9 cellular contexts compared by ENCODE assay signal in genomic region chr3:49476563-49476962, GRCh38. TPM values are rescaled to one million over a fixed set of nuclear protein-coding genes. Genes with fewer than 3 reads are reported as not detected.
DNase-seq lines count a peak whose midpoint lies in the region; ATAC-seq and TF ChIP-seq lines count a peak whose summit lies in the region.
"Had no signal": no experiment of that assay in that cellular context is flagged by ENCODE, and none has a peak within 500 bp of the region (broad histone marks: within the 10 kb centered on the region; RNA-seq: fewer than 3 reads in every experiment).

No MANE protein-coding gene starts in this region.

- H3K36me3 Mint-ChIP-seq in chondrocyte (ENCODE audit: low read depth), result peaks cover 8% of the 10 kb centered on the region

- DNase-seq in AML-193 (lab: John Stamatoyannopoulos, UW) (peak; percentile 88 to 90), RPMI7951 (ENCODE audit: low read depth) (peak; percentile 73), fibroblast of lung (ENCODE audit: low read depth in 2 of 2) (peak; percentile 18 to 28), NCI-H2227 (lab: John Stamatoyannopoulos, UW; ENCODE audit: unreplicated experiment) (no peak), chondrocyte (ENCODE audit: low spot score) (no peak), right cardiac atrium (no peak)
- DNase-seq: NCI-H1417 had no signal

- H3K79me2 ChIP-seq in fibroblast of lung (ENCODE audit: control insufficient read depth, insufficient read depth, low read length), result peaks cover 20% of the 10 kb centered on the region

- no peak overlapping the region for H2AFZ ChIP-seq in fibroblast of lung (ENCODE audit: low read length)

- no peak overlapping the region for H3K4me3 Mint-ChIP-seq in chondrocyte (ENCODE audit: unreplicated experiment)

- no peaks in the 10 kb centered on the region for H3K36me3 ChIP-seq in fibroblast of lung (ENCODE audit: control insufficient read depth, insufficient read depth, low read length)

- H3K27ac ChIP-seq in fibroblast of lung (ENCODE audit: insufficient read depth, low read length), result no peak overlapping the region
- no peak overlapping the region for H3K27ac ChIP-seq in right cardiac atrium (ENCODE audit: low read length)

- intact Hi-C loops in right cardiac atrium (cut with DNase I), result no loop called here

- H3K27me3 Mint-ChIP-seq in chondrocyte (ENCODE audit: low read depth), result no peaks in the 10 kb centered on the region

- no peak overlapping the region for H3K4me2 ChIP-seq in fibroblast of lung (ENCODE audit: extremely low read depth, insufficient read depth, low read length)

- TF ChIP-seq CTCF in fibroblast of lung (conservative IDR thresholded peaks at IDR 0.05 in 1 of 2, IDR thresholded peaks at IDR 0.05 in 1 of 2; ENCODE audit: low read depth in 1 of 2, low read length in 2 of 2) (no peak), chondrocyte (IDR thresholded peaks at IDR 0.05) (no peak)

- H3K27ac Mint-ChIP-seq in chondrocyte (ENCODE audit: unreplicated experiment), result no peak overlapping the region

- H3K9me3 ChIP-seq in fibroblast of lung (ENCODE audit: control insufficient read depth, insufficient read depth, low read depth, low read length), result no peaks in the 10 kb centered on the region
- H3K9me3 ChIP-seq in right cardiac atrium (ENCODE audit: control insufficient read depth, low read length), result no peaks in the 10 kb centered on the region

- H3K4me3 ChIP-seq in fibroblast of lung (replicated peaks in 1 of 4; ENCODE audit: control extremely low read depth in 1 of 4, insufficient read depth in 1 of 4, low read depth in 3 of 4, low read length in 4 of 4) (no peak overlapping the region), right cardiac atrium (ENCODE audit: low read length) (no peak overlapping the region)

- 71% methylated on average over 1 of the region's 1 CpG for WGBS in right cardiac atrium

- H3K9ac ChIP-seq in fibroblast of lung (ENCODE audit: insufficient read depth, low read length), result no peak overlapping the region

- H3K9me3 Mint-ChIP-seq in chondrocyte (ENCODE audit: low read depth), result no peaks in the 10 kb centered on the region

- peaks cover 18% of the 10 kb centered on the region for H3K4me1 Mint-ChIP-seq in chondrocyte (ENCODE audit: low read depth)

- ATAC-seq in GM18907 (IDR thresholded peaks at IDR 0.05; ENCODE audit: unreplicated experiment) (peak; percentile 53), GM21526 (IDR thresholded peaks at IDR 0.05; ENCODE audit: low FRiP score, unreplicated experiment) (no peak), right cardiac atrium (no peak)

- H4K20me1 ChIP-seq in fibroblast of lung (ENCODE audit: control insufficient read depth, extremely low read depth, insufficient read depth, low read length), result no peaks in the 10 kb centered on the region

- peaks cover 7% of the 10 kb centered on the region for H3K4me1 ChIP-seq in fibroblast of lung (ENCODE audit: control insufficient read depth, extremely low read depth, insufficient read depth, low read length)
- peaks cover 8% of the 10 kb centered on the region for H3K4me1 ChIP-seq in right cardiac atrium (ENCODE audit: control insufficient read depth, insufficient read depth, low read length)

- H3K27me3 ChIP-seq in fibroblast of lung (ENCODE audit: control insufficient read depth, insufficient read depth, low read length) (no peaks in the 10 kb centered on the region), right cardiac atrium (ENCODE audit: control insufficient read depth, insufficient read depth) (no peaks in the 10 kb centered on the region)

RNA-seq across cellular contexts. Expression of gene DAG1, which starts 6.5 kb away (rescaled TPM):
- 75.7 and 88.6 TPM in 2 replicates for total RNA-seq in RPMI7951 (2014; rRNA removed; shearing (Covaris generic))
- 19.8 and 48.7 TPM in 2 replicates for total RNA-seq in fibroblast of lung
- polyA plus RNA-seq in fibroblast of lung, result 48.7 and 49.8 TPM in 2 replicates
- 49.1 and 56.7 TPM in 2 replicates for polyA plus RNA-seq in fibroblast of lung (2012)
- polyA minus RNA-seq in fibroblast of lung (ENCODE audit: low replicate concordance), result 343 and 558 TPM in 2 replicates
- 147 to 156 TPM (median 149 TPM) in 3 replicates for total RNA-seq in chondrocyte
- 100 to 1,000 TPM; 113 to 141 (median 121) TPM for total RNA-seq in right cardiac atrium
- 64.0 TPM for polyA plus RNA-seq in right cardiac atrium

RNA-seq across cellular contexts. Expression of gene NICN1, which starts 47.4 kb away (rescaled TPM):
- 2.4 and 4.2 TPM in 2 replicates for total RNA-seq in RPMI7951 (2014; rRNA removed; shearing (Covaris generic))
- total RNA-seq in fibroblast of lung (3.3 and 5.6 TPM in 2 replicates), chondrocyte (20.0 to 25.8 TPM (median 23.8 TPM) in 3 replicates), right cardiac atrium (10 to 100 TPM in 3 of 4 donors, 1 to 10 TPM in 1; 7.5 to 19.4 (median 18.4) TPM)
- polyA plus RNA-seq in fibroblast of lung (9.0 and 10.5 TPM in 2 replicates), right cardiac atrium (13.3 TPM)
- polyA plus RNA-seq in fibroblast of lung (2012), result 9.9 and 10.8 TPM in 2 replicates
- 29.3 and 81.8 TPM in 2 replicates for polyA minus RNA-seq in fibroblast of lung (ENCODE audit: low replicate concordance)

RNA-seq across cellular contexts. Expression of gene AMT, which starts 54.3 kb away (rescaled TPM):
- 1.5 TPM in 1 of 2 replicates, not detected in the other for total RNA-seq in RPMI7951 (2014; rRNA removed; shearing (Covaris generic))
- 0.77 and 2.6 TPM in 2 replicates for total RNA-seq in fibroblast of lung
- polyA plus RNA-seq in fibroblast of lung, result 2.0 and 2.7 TPM in 2 replicates
- polyA plus RNA-seq in fibroblast of lung (2012), result 1.3 and 1.4 TPM in 2 replicates
- 0.44 TPM in 1 of 2 replicates, not detected in the other for polyA minus RNA-seq in fibroblast of lung (ENCODE audit: low replicate concordance)
- 4.8 to 6.1 TPM (median 6.0 TPM) in 3 replicates for total RNA-seq in chondrocyte
- 10 to 100 TPM; 17.4 to 33.7 (median 29.6) TPM for total RNA-seq in right cardiac atrium
- polyA plus RNA-seq in right cardiac atrium, result 20.0 TPM

Comparison
In these comparisons a context has a peak if more than half of its experiments do, and no peak if none do; other contexts are left out.
1. DNase-seq: peak in AML-193 (2 of 2), RPMI7951 (single experiment) and fibroblast of lung (2 of 2); none in NCI-H2227 (single experiment), chondrocyte (single experiment) and right cardiac atrium (0 of 3).